In the genomic region with DNA sequence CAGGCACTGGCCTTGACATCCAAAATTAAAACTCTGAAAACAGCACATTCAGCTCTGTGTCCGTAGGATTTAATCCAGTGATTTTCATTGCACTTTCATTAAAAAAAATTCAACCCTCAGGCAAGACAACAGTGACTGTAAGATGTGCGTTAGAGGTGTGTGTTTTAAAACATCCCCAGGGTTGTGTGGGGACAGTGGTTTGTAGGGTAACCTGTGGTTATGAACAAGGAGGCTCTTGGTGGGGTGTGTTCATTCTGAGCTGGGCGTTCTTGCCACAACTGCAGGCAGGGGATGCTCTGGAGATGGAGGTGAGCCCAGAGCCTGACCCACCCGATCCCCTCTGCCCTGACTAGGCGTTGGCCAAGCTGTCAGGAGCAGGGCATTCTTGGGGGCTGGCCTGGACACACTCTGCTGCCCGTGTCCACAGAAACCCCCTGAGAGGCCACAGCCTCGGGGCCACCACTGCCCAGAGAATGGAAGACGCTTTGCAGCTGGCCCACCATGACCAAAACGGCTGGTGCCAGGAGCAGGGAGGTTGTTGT, we compare ENCODE assay signal across 10 cellular contexts. TPM values are rescaled to one million over a fixed set of nuclear protein-coding genes. Genes with fewer than 3 reads are reported as not detected.
DNase-seq lines count a peak whose midpoint lies in the region; ATAC-seq, FAIRE-seq and TF ChIP-seq lines count a peak whose summit lies in the region.
"Not testable (repeated sequence)": the region's sequence is repeated elsewhere in the genome, so short reads cannot be mapped to it uniquely, and the experiment has no call there.
"Had no signal": no experiment of that assay in that cellular context is flagged by ENCODE, and none has a peak within 500 bp of the region (broad histone marks: within the 10 kb centered on the region; RNA-seq: fewer than 3 reads in every experiment).

No MANE protein-coding gene starts in this region.

- TF ChIP-seq CTCF in A549 (IDR thresholded peaks at IDR 0.05); HepG2 (CRISPR knock-in tag; IDR thresholded peaks at IDR 0.05); upper lobe of right lung (IDR thresholded peaks at IDR 0.05): not testable (repeated sequence)

- H4K20me1 ChIP-seq in HepG2 (ENCODE audit: insufficient read depth, low read length) = not testable (repeated sequence)

- H2AFZ ChIP-seq in HepG2 (ENCODE audit: low read length) = not testable (repeated sequence)

- WGBS in A549 (ENCODE audit: missing lambda C conversion rate) = 70% methylated on average over 5 of the region's 9 CpGs
- WGBS in HepG2 (ENCODE audit: low lambda C conversion rate) = 43% methylated on average over 1 of the region's 9 CpGs

- H3K4me3 ChIP-seq in A549; HepG2 (replicated peaks in 1 of 3; ENCODE audit: insufficient read depth in 1 of 3, low read depth in 2 of 3, low read length in 3 of 3); upper lobe of right lung: not testable (repeated sequence)

- peak; percentile 18 for FAIRE-seq in A549 (lab: Jason Lieb, UNC)
- FAIRE-seq in HepG2 (lab: Jason Lieb, UNC) = peak; percentile 46

- in situ Hi-C loops in HepG2 (cut with HindIII; ENCODE audit: extremely low pct_ligation_motif_present, low pct_unique_long_range_greater_than_20kb) = loop anchor here (5.0 kb wide), 1 partner anchor 95 kb away; no protein-coding TSS in a partner anchor

- TF ChIP-seq EP300 in A549 (IDR thresholded peaks at IDR 0.05); HepG2 (IDR thresholded peaks at IDR 0.05; ENCODE audit: low read depth in 2 of 2, low read length in 2 of 2); HepG2 (CRISPR knock-in tag; IDR thresholded peaks at IDR 0.05; ENCODE audit: borderline replicate concordance): not testable (repeated sequence)

- CTCF ChIA-PET in A549 (lab: Yijun Ruan, JAX); HepG2 (lab: Yijun Ruan, JAX; ENCODE audit: low intra/inter-chr PET ratio, low total read pairs): not testable (repeated sequence)

- H3K79me2 ChIP-seq in HepG2 (ENCODE audit: insufficient read depth, low read length) = not testable (repeated sequence)

- not testable (repeated sequence) for H3K9ac ChIP-seq in HepG2 (ENCODE audit: insufficient read depth, low read depth, low read length)

- POLR2A ChIA-PET in A549 (lab: Yijun Ruan, JAX); HepG2 (lab: Yijun Ruan, JAX): not testable (repeated sequence)

- peak in 1 of 2 experiments; percentile 41; a peak in 3 of 6 replicates for ATAC-seq in A549
- peak; percentile 17 for ATAC-seq in esophagus mucosa
- ATAC-seq in HepG2 = not testable (repeated sequence)
- ATAC-seq in upper lobe of right lung = peak; percentile 20

- TF ChIP-seq RAD21 in A549 (conservative IDR thresholded peaks at IDR 0.05 in 1 of 2, IDR thresholded peaks at IDR 0.05 in 1 of 2); HepG2 (CRISPR knock-in tag; IDR thresholded peaks at IDR 0.05): not testable (repeated sequence)

- not testable (repeated sequence) for BruUV-seq in HepG2 (replicated peaks; lab: Mats Ljungman, UMichigan)

- not testable (repeated sequence) for H3K9me3 ChIP-seq in A549; HepG2 (ENCODE audit: low read length); upper lobe of right lung

- not testable (repeated sequence) for H3K36me3 ChIP-seq in HepG2 (replicated peaks in 1 of 2; ENCODE audit: control insufficient read depth in 1 of 2, insufficient read depth in 2 of 2, low read length in 2 of 2); upper lobe of right lung

- DNase-seq in A549 (ENCODE audit: low read depth in 1 of 2, low spot score in 1 of 2); HepG2 (ENCODE audit: low spot score); upper lobe of right lung: not testable (repeated sequence)
- peak; percentile 5 for DNase-seq in activated CD4-positive, alpha-beta T cell treated with anti-CD3 and anti-CD28 coated beads for 1 hour
- DNase-seq in posterior vena cava (ENCODE audit: low spot score) = peak; percentile 79

- peaks cover 2 to 12% of the 10 kb centered on the region in 2 experiments; a peak in 1 of 5 replicates for H3K27me3 ChIP-seq in HepG2 (ENCODE audit: control insufficient read depth in 1 of 2, insufficient read depth in 2 of 2, low read length in 2 of 2)
- H3K27me3 ChIP-seq in upper lobe of right lung = not testable (repeated sequence)

- H3K4me1 ChIP-seq in A549; HepG2 (ENCODE audit: insufficient read depth, low read length); upper lobe of right lung: not testable (repeated sequence)

- H3K4me2 ChIP-seq in A549; HepG2 (ENCODE audit: low read depth, low read length): not testable (repeated sequence)

- H3K27ac ChIP-seq in A549; HepG2 (ENCODE audit: extremely low read length, insufficient read depth, low read length); upper lobe of right lung: not testable (repeated sequence)

- not testable (repeated sequence) for TF ChIP-seq POLR2A in A549 (IDR thresholded peaks at IDR 0.05; ENCODE audit: low read length); HepG2 (IDR thresholded peaks at IDR 0.05; ENCODE audit: insufficient read depth in 1 of 2, low read depth in 2 of 2, low read length in 2 of 2)

- intact Hi-C loops in HepG2 (cut with micrococcal nuclease; ENCODE audit: unreplicated experiment); posterior vena cava (cut with DNase I); upper lobe of right lung (cut with DNase I): not testable (repeated sequence)

RNA-seq across cellular contexts. Expression of gene ZDHHC11B, which starts 37.2 kb away (rescaled TPM):
- polyA plus RNA-seq in A549 (2011; rRNA removed) (0.18 and 0.70 TPM in 2 replicates), A549 (2017; fragmentation: RNase III; extraction: RNeasy Plus Mini Kit Qiagen cat#74134 plus additional on column Dnase treatment) (0.97 to 1.4 TPM (median 1.0 TPM) in 3 replicates), HepG2 (2011; rRNA removed) (0.07 and 0.12 TPM in 2 replicates)
- polyA plus RNA-seq in A549 (2012; cell fraction: cytosol; rRNA removed) = 0.08 and 0.20 TPM in 2 replicates
- polyA plus RNA-seq in A549 (2012; cell fraction: nucleus; rRNA removed) = 1.3 and 2.6 TPM in 2 replicates
- polyA minus RNA-seq in A549 (2011; rRNA and poly(A)+ RNA removed) = 1.5 and 3.6 TPM in 2 replicates
- total RNA-seq in esophagus mucosa (7.0 TPM), HepG2 (2016; rRNA removed; fragmentation: Illumina TruSeq; extraction: Trizol) (0.11 TPM in 1 of 2 replicates, not detected in the other), posterior vena cava (10 to 100 TPM in 1 of 2 donors, 1 to 10 TPM in 1; 9.1 to 14.9 TPM), upper lobe of right lung (8.0 TPM)
- not detected in 2 replicates for total RNA-seq in HepG2 (2016; cell fraction: cytosol; rRNA removed; fragmentation: Illumina TruSeq; extraction: Trizol; ENCODE audit: low read depth)
- total RNA-seq in HepG2 (2016; cell fraction: insoluble cytoplasmic fraction; rRNA removed; fragmentation: Illumina TruSeq; extraction: Trizol) = 0.04 TPM in 1 of 2 replicates, not detected in the other
- 0.21 TPM in 1 of 2 replicates, not detected in the other for total RNA-seq in HepG2 (2016; cell fraction: membrane; rRNA removed; fragmentation: Illumina TruSeq; extraction: Trizol)
- 0.40 and 1.0 TPM in 2 replicates for total RNA-seq in HepG2 (2016; cell fraction: nucleus; rRNA removed; fragmentation: Illumina TruSeq; extraction: Trizol)
- 0.09 TPM in 1 of 2 replicates, not detected in the other for polyA plus RNA-seq in HepG2 (2011; cell fraction: cytosol; rRNA removed)
- 0.83 and 1.8 TPM in 2 replicates for polyA plus RNA-seq in HepG2 (2011; cell fraction: nucleus; rRNA removed)
- 0.39 and 0.59 TPM in 2 replicates for polyA plus RNA-seq in HepG2 (2012)
- not detected in 2 replicates for polyA plus RNA-seq in HepG2 (2016; cell fraction: cytosol; fragmentation: Illumina TruSeq; extraction: Trizol; ENCODE audit: low read depth)
- polyA plus RNA-seq in HepG2 (2016; cell fraction: insoluble cytoplasmic fraction; fragmentation: Illumina TruSeq; extraction: Trizol; ENCODE audit: low read depth) = 0.14 TPM in 1 of 2 replicates, not detected in the other
- not detected in 2 replicates for polyA plus RNA-seq in HepG2 (2016; cell fraction: membrane; fragmentation: Illumina TruSeq; extraction: Trizol; ENCODE audit: low read depth)
- polyA plus RNA-seq in HepG2 (2016; cell fraction: nucleus; fragmentation: Illumina TruSeq; extraction: Trizol; ENCODE audit: insufficient read depth, low read depth) = 0.71 and 0.88 TPM in 2 replicates
- 1.9 and 3.5 TPM in 2 replicates for polyA minus RNA-seq in HepG2 (2011; rRNA and poly(A)+ RNA removed; ENCODE audit: low replicate concordance)
- 0.62 TPM in 1 of 2 replicates, not detected in the other for polyA minus RNA-seq in HepG2 (2011; cell fraction: cytosol; rRNA and poly(A)+ RNA removed)
- 0.64 and 1.2 TPM in 2 replicates for polyA minus RNA-seq in HepG2 (2011; cell fraction: nucleus; rRNA and poly(A)+ RNA removed)
- total RNA-seq: GM12878, GM23248 had no signal
- polyA plus RNA-seq: CD14-positive monocyte; CD8-positive, alpha-beta memory T cell; GM23248 had no signal

RNA-seq across cellular contexts. Expression of gene TPPP, which starts 54.2 kb away (rescaled TPM):
- polyA plus RNA-seq in A549 (2011; rRNA removed) = 1.0 and 1.2 TPM in 2 replicates
- polyA plus RNA-seq in A549 (2012; cell fraction: cytosol; rRNA removed) = 1.1 and 1.3 TPM in 2 replicates
- polyA plus RNA-seq in A549 (2012; cell fraction: nucleus; rRNA removed) = 2.4 and 3.6 TPM in 2 replicates
- polyA plus RNA-seq in A549 (2017; fragmentation: RNase III; extraction: RNeasy Plus Mini Kit Qiagen cat#74134 plus additional on column Dnase treatment) = 1.2 to 1.5 TPM (median 1.4 TPM) in 3 replicates
- 1.8 and 2.6 TPM in 2 replicates for polyA minus RNA-seq in A549 (2011; rRNA and poly(A)+ RNA removed)
- total RNA-seq in esophagus mucosa = 3.3 TPM
- 0.04 TPM in 1 of 2 replicates, not detected in the other for total RNA-seq in HepG2 (2016; rRNA removed; fragmentation: Illumina TruSeq; extraction: Trizol)
- not detected in 2 replicates for total RNA-seq in HepG2 (2016; cell fraction: cytosol; rRNA removed; fragmentation: Illumina TruSeq; extraction: Trizol; ENCODE audit: low read depth)
- total RNA-seq in HepG2 (2016; cell fraction: insoluble cytoplasmic fraction; rRNA removed; fragmentation: Illumina TruSeq; extraction: Trizol) = 0.04 TPM in 1 of 2 replicates, not detected in the other
- 0.03 TPM in 1 of 2 replicates, not detected in the other for total RNA-seq in HepG2 (2016; cell fraction: membrane; rRNA removed; fragmentation: Illumina TruSeq; extraction: Trizol)
- total RNA-seq in HepG2 (2016; cell fraction: nucleus; rRNA removed; fragmentation: Illumina TruSeq; extraction: Trizol) = not detected in 2 replicates
- 0.05 and 0.07 TPM in 2 replicates for polyA plus RNA-seq in HepG2 (2011; rRNA removed)
- 0.04 and 0.07 TPM in 2 replicates for polyA plus RNA-seq in HepG2 (2011; cell fraction: cytosol; rRNA removed)
- 0.07 and 0.16 TPM in 2 replicates for polyA plus RNA-seq in HepG2 (2011; cell fraction: nucleus; rRNA removed)
- 0.17 and 0.20 TPM in 2 replicates for polyA plus RNA-seq in HepG2 (2012)
- not detected in 2 replicates for polyA plus RNA-seq in HepG2 (2016; cell fraction: cytosol; fragmentation: Illumina TruSeq; extraction: Trizol; ENCODE audit: low read depth)
- 0.05 TPM in 1 of 2 replicates, not detected in the other for polyA plus RNA-seq in HepG2 (2016; cell fraction: insoluble cytoplasmic fraction; fragmentation: Illumina TruSeq; extraction: Trizol; ENCODE audit: low read depth)
- polyA plus RNA-seq in HepG2 (2016; cell fraction: membrane; fragmentation: Illumina TruSeq; extraction: Trizol; ENCODE audit: low read depth) = not detected in 2 replicates
- polyA plus RNA-seq in HepG2 (2016; cell fraction: nucleus; fragmentation: Illumina TruSeq; extraction: Trizol; ENCODE audit: insufficient read depth, low read depth) = not detected in 2 replicates
- polyA minus RNA-seq in HepG2 (2011; rRNA and poly(A)+ RNA removed; ENCODE audit: low replicate concordance) = 0.24 and 0.28 TPM in 2 replicates
- polyA minus RNA-seq in HepG2 (2011; cell fraction: cytosol; rRNA and poly(A)+ RNA removed) = 0.10 and 0.18 TPM in 2 replicates
- 0.12 TPM in 1 of 2 replicates, not detected in the other for polyA minus RNA-seq in HepG2 (2011; cell fraction: nucleus; rRNA and poly(A)+ RNA removed)
- total RNA-seq in posterior vena cava = 10 to 100 TPM in 1 of 2 donors, 1 to 10 TPM in 1; 9.8 to 10.8 TPM
- 16.1 TPM for total RNA-seq in upper lobe of right lung
- total RNA-seq: GM23248 had no signal
- polyA plus RNA-seq: GM23248 had no signal
